22 cellular contexts compared by ENCODE assay signal in the genomic region with DNA sequence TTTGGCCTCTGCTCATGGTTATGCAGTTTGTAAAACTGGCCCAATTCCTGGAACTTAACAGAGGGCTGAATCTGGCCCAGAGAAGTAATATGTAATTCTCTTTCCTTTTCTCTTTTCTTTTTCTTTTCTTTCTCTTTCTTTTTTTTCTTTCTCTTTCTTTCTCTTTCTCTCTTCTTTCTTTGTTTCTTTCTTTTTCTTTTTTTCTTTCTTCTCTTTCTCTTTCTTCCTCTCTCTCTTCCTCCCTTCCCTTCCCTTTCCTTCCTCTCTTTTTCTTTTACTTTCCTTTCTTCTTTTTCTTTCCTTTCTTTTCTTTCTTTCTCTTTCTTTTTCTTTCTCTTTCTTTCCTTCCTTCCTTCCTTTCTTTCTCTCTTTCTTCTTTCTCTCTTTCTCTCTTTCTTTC.
DNase-seq lines count a peak whose midpoint lies in the region; ATAC-seq, FAIRE-seq and TF ChIP-seq lines count a peak whose summit lies in the region.
"Had no signal": no experiment of that assay in that cellular context is flagged by ENCODE, and none has a peak within 500 bp of the region (broad histone marks: within the 10 kb centered on the region; RNA-seq: fewer than 3 reads in every experiment).

No MANE protein-coding gene starts in this region.

- no peak for ATAC-seq in HepG2
- ATAC-seq in right lobe of liver = no peak
- no peak for ATAC-seq in activated B cell treated with CpG ODN at 0.5 μM for 24 hours (ENCODE audit: low read depth)
- ATAC-seq in GM18511 (IDR thresholded peaks at IDR 0.05; ENCODE audit: unreplicated experiment) = no peak
- no peak for ATAC-seq in HG02798 (IDR thresholded peaks at IDR 0.05; ENCODE audit: poor library complexity, unreplicated experiment)
- ATAC-seq: GM12878, HCT116 had no signal

- H3K4me3 Mint-ChIP-seq in activated B cell treated with CpG ODN at 0.5 μM for 24 hours = no peak overlapping the region
- H3K4me3 Mint-ChIP-seq: CD4-positive, alpha-beta memory T cell; H9 had no signal

- no peaks in the 10 kb centered on the region for H3K27me3 Mint-ChIP-seq in activated B cell treated with CpG ODN at 0.5 μM for 24 hours
- H3K27me3 Mint-ChIP-seq: CD4-positive, alpha-beta memory T cell had no signal

- no peaks in the 10 kb centered on the region for H3K36me3 Mint-ChIP-seq in activated B cell treated with CpG ODN at 0.5 μM for 24 hours (ENCODE audit: low read depth)
- H3K36me3 Mint-ChIP-seq: CD4-positive, alpha-beta memory T cell had no signal

- TF ChIP-seq RAD21 in HepG2 (CRISPR knock-in tag; IDR thresholded peaks at IDR 0.05) = no peak

- CTCF ChIA-PET in HepG2 (lab: Yijun Ruan, JAX; ENCODE audit: low intra/inter-chr PET ratio, low total read pairs) (no interaction called here), HEK293T (lab: Yijun Ruan, JAX) (interaction anchor here (0.6 kb wide), 1 partner anchor 28 kb away, joined by 7 read pairs; no protein-coding TSS in a partner anchor), activated B cell treated with CpG ODN at 0.5 μM for 24 hours (lab: Charles Lee) (no interaction called here)

- intact Hi-C loops in HepG2 (cut with micrococcal nuclease; ENCODE audit: unreplicated experiment) = no loop called here
- intact Hi-C loops in right lobe of liver (cut with DNase I) = no loop called here
- intact Hi-C loops in activated B cell treated with CpG ODN at 0.5 μM for 24 hours (cut with micrococcal nuclease) = no loop called here

- H3K4me1 ChIP-seq in HepG2 (ENCODE audit: insufficient read depth, low read length) = no peaks in the 10 kb centered on the region
- H3K4me1 ChIP-seq in right lobe of liver = no peaks in the 10 kb centered on the region
- H3K4me1 ChIP-seq: BE2C; BLaER1 treated with 17β-estradiol and CSF1 and Interleukin-3, amounts not matched to agents 10 nM and 100 nM; Caco-2 had no signal

- no peak for TF ChIP-seq CTCF in HepG2 (CRISPR knock-in tag; IDR thresholded peaks at IDR 0.05)
- TF ChIP-seq CTCF in right lobe of liver (IDR thresholded peaks at IDR 0.05) = no peak
- peak; percentile 62 for TF ChIP-seq CTCF in activated B cell treated with CpG ODN at 0.5 μM for 24 hours (IDR thresholded peaks at IDR 0.05)

- H3K9ac ChIP-seq in HepG2 (ENCODE audit: insufficient read depth, low read depth, low read length) = no peak overlapping the region
- H3K9ac ChIP-seq: BLaER1 treated with 17β-estradiol and CSF1 and Interleukin-3, amounts not matched to agents 10 nM and 100 nM; GM23248 had no signal

- no peaks in the 10 kb centered on the region for H3K9me3 ChIP-seq in HepG2 (ENCODE audit: low read length)
- H3K9me3 ChIP-seq in right lobe of liver = no peaks in the 10 kb centered on the region
- no peaks in the 10 kb centered on the region for H3K9me3 ChIP-seq in MG63
- H3K9me3 ChIP-seq: BE2C; BLaER1 treated with 17β-estradiol and CSF1 and Interleukin-3, amounts not matched to agents 10 nM and 100 nM; Caco-2 had no signal

- no peak for TF ChIP-seq POLR2A in HepG2 (IDR thresholded peaks at IDR 0.05; ENCODE audit: insufficient read depth in 1 of 2, low read depth in 2 of 2, low read length in 2 of 2)
- TF ChIP-seq POLR2A in right lobe of liver (IDR thresholded peaks at IDR 0.05) = no peak

- FAIRE-seq in HepG2 (lab: Jason Lieb, UNC) = no peak
- FAIRE-seq: A204.1, G401.6, GM12878, H1 had no signal

- H3K4me1 Mint-ChIP-seq in activated B cell treated with CpG ODN at 0.5 μM for 24 hours = no peaks in the 10 kb centered on the region
- H3K4me1 Mint-ChIP-seq: CD4-positive, alpha-beta memory T cell; H9 had no signal

- H2AFZ ChIP-seq in HepG2 (ENCODE audit: low read length) = no peak overlapping the region
- H2AFZ ChIP-seq: GM23248 had no signal

- H3K27ac ChIP-seq in HepG2 (ENCODE audit: extremely low read length, insufficient read depth, low read length) (no peak overlapping the region), right lobe of liver (no peak overlapping the region)
- H3K27ac ChIP-seq: 22Rv1; BLaER1 treated with 17β-estradiol and CSF1 and Interleukin-3, amounts not matched to agents 10 nM and 100 nM; GM23248 had no signal

- H4K20me1 ChIP-seq in HepG2 (ENCODE audit: insufficient read depth, low read length) = no peaks in the 10 kb centered on the region
- H4K20me1 ChIP-seq: BLaER1 treated with 17β-estradiol and CSF1 and Interleukin-3, amounts not matched to agents 10 nM and 100 nM had no signal

- in situ Hi-C loops in HepG2 (cut with HindIII; ENCODE audit: extremely low pct_ligation_motif_present, low pct_unique_long_range_greater_than_20kb) = no loop called here

- H3K27me3 ChIP-seq in HepG2 (ENCODE audit: control insufficient read depth in 1 of 2, insufficient read depth in 2 of 2, low read length in 2 of 2) = no peaks in the 10 kb centered on the region
- H3K27me3 ChIP-seq in right lobe of liver = no peaks in the 10 kb centered on the region
- H3K27me3 ChIP-seq in MG63 = no peaks in the 10 kb centered on the region
- H3K27me3 ChIP-seq: BE2C; BLaER1 treated with 17β-estradiol and CSF1 and Interleukin-3, amounts not matched to agents 10 nM and 100 nM had no signal

- POLR2A ChIA-PET in HepG2 (lab: Yijun Ruan, JAX) = no interaction called here
- POLR2A ChIA-PET in HEK293T (lab: Yijun Ruan, JAX) = no interaction called here
- POLR2A ChIA-PET in activated B cell treated with CpG ODN at 0.5 μM for 24 hours (lab: Charles Lee) = no interaction called here

- DNase-seq in HepG2 (ENCODE audit: low spot score) (no peak), right lobe of liver (no peak), HEK293T (ENCODE audit: extremely low spot score) (no peak), activated B cell treated with CpG ODN at 0.5 μM for 24 hours (no peak), NCI-H2171 (lab: John Stamatoyannopoulos, UW) (no peak), MG63 (no peak)
- DNase-seq: BE2C; Caco-2; CD4-positive, alpha-beta memory T cell; DMS153; DND-41; GM23248; H9 had no signal

- H3K4me3 ChIP-seq in HepG2 (replicated peaks in 1 of 3; ENCODE audit: insufficient read depth in 1 of 3, low read depth in 2 of 3, low read length in 3 of 3) (no peak overlapping the region), right lobe of liver (no peak overlapping the region), MG63 (no peak overlapping the region)
- H3K4me3 ChIP-seq: BLaER1 treated with 17β-estradiol and CSF1 and Interleukin-3, amounts not matched to agents 10 nM and 100 nM; GM12878; GM23248 had no signal

- TF ChIP-seq EP300 in HepG2 (IDR thresholded peaks at IDR 0.05; ENCODE audit: low read depth in 2 of 2, low read length in 2 of 2) (no peak), HepG2 (CRISPR knock-in tag; IDR thresholded peaks at IDR 0.05; ENCODE audit: borderline replicate concordance) (no peak)

- H3K36me3 ChIP-seq in HepG2 (replicated peaks in 1 of 2; ENCODE audit: control insufficient read depth in 1 of 2, insufficient read depth in 2 of 2, low read length in 2 of 2) (no peaks in the 10 kb centered on the region), right lobe of liver (no peaks in the 10 kb centered on the region), MG63 (no peaks in the 10 kb centered on the region)
- H3K36me3 ChIP-seq: BE2C; BLaER1 treated with 17β-estradiol and CSF1 and Interleukin-3, amounts not matched to agents 10 nM and 100 nM had no signal

- no peak overlapping the region for H3K27ac Mint-ChIP-seq in activated B cell treated with CpG ODN at 0.5 μM for 24 hours
- H3K27ac Mint-ChIP-seq: H9 had no signal

- no TSS peak for BruUV-seq in HepG2 (replicated peaks; lab: Mats Ljungman, UMichigan)

- peaks cover 11% of the 10 kb centered on the region for H3K9me3 Mint-ChIP-seq in activated B cell treated with CpG ODN at 0.5 μM for 24 hours
- H3K9me3 Mint-ChIP-seq: H9 had no signal

- no peaks in the 10 kb centered on the region for H3K79me2 ChIP-seq in HepG2 (ENCODE audit: insufficient read depth, low read length)

- no peak overlapping the region for H3K4me2 ChIP-seq in HepG2 (ENCODE audit: low read depth, low read length)
- H3K4me2 ChIP-seq: BLaER1 treated with 17β-estradiol and CSF1 and Interleukin-3, amounts not matched to agents 10 nM and 100 nM had no signal

TF ChIP-seq in HepG2, 621 proteins besides CTCF, POLR2A, EP300 and RAD21:
- peak; percentile 87; the same call in 1 of the 2 replicates for TF ChIP-seq U2AF2 (IDR thresholded peaks at IDR 0.05; ENCODE audit: low read depth, low read length)
- no peak for TF ChIP-seq SKI (IDR thresholded peaks at IDR 0.05; ENCODE audit: partially characterized antibody)
- TF ChIP-seq, protein P1, sequence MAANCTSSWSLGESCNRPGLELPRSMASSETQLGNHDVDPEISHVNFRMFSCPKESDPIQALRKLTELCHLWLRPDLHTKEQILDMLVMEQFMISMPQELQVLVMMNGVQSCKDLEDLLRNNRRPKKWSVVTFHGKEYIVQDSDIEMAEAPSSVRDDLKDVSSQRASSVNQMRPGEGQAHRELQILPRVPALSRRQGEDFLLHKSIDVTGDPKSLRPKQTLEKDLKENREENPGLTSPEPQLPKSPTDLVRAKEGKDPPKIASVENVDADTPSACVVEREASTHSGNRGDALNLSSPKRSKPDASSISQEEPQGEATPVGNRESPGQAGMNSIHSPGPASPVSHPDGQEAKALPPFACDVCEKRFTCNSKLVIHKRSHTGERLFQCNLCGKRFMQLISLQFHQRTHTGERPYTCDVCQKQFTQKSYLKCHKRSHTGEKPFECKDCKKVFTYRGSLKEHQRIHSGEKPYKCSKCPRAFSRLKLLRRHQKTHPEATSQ (CRISPR knock-in tag; IDR thresholded peaks at IDR 0.05; ENCODE audit: borderline replicate concordance) = no peak

TF ChIP-seq in HEK293T, 16 proteins besides CTCF, POLR2A, EP300 and RAD21:
- TF ChIP-seq TARDBP (IDR thresholded peaks at IDR 0.05) (0 out of 2 replicates have a peak, but pooled peaks have one; percentile 24), ZNF384 (IDR thresholded peaks at IDR 0.05) (no peak)
TF ChIP-seq in HEK293T: peak in this region for 1.
